13 cellular contexts compared by ENCODE assay signal in the genomic region with DNA sequence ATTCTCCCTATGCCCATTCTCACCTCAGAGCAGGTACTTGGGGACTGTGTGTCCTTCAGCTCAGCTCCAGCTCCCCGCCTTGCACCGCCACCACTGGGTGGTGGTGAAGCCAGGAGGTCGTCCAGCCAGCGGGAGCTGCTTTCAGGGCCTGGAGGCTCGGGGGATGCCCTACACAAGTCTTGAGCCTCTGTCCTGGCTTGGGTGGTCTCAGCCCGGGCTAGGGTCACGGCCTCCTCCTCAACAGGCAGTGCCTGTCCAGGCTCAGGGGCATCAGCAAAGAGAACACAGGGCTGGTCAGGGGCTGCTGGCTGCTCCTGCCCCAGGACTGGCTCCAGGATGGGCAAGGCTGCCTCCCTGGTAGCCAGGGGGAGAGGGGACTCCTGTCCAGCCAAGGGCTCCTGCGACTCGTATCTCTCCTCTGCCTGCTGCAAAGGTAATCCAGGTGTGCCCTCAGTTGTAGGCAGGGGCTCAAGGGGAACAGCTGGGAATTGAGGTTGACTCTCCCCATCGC. TPM values are rescaled to one million over a fixed set of nuclear protein-coding genes. Genes with fewer than 3 reads are reported as not detected.
DNase-seq lines count a peak whose midpoint lies in the region; ATAC-seq and TF ChIP-seq lines count a peak whose summit lies in the region.
"Had no signal": no experiment of that assay in that cellular context is flagged by ENCODE, and none has a peak within 500 bp of the region (broad histone marks: within the 10 kb centered on the region; RNA-seq: fewer than 3 reads in every experiment).

No MANE protein-coding gene starts in this region.

- H3K27me3 ChIP-seq in BLaER1 (no peaks in the 10 kb centered on the region), NT2/D1 (ENCODE audit: insufficient read depth, insufficient read length) (no peaks in the 10 kb centered on the region), esophagus squamous epithelium (no peaks in the 10 kb centered on the region), prostate gland (replicated peaks; ENCODE audit: insufficient read depth) (no peaks in the 10 kb centered on the region)

- DNase-seq in NT2/D1 (ENCODE audit: low read depth, low spot score) = no peak
- DNase-seq in esophagus squamous epithelium (lab: John Stamatoyannopoulos, UW) = no peak
- DNase-seq in prostate gland (ENCODE audit: low spot score) = no peak
- no peak for DNase-seq in NCI-H345 (lab: John Stamatoyannopoulos, UW)
- DNase-seq in epidermal melanocyte (ENCODE audit: insufficient read length, low spot score) = no peak
- DNase-seq in activated CD8-positive, alpha-beta memory T cell treated with anti-CD3 and anti-CD28 coated beads, Interleukin-2, amount 50 U/mL, for 48 hours = no peak
- DNase-seq: activated CD8-positive, alpha-beta memory T cell treated with anti-CD3 and anti-CD28 coated beads, Interleukin-2, amount 50 U/mL, for 4 hours; MM.1S; NCI-H69; occipital lobe had no signal

- intact Hi-C loops in esophagus squamous epithelium (cut with DNase I) = no loop called here
- intact Hi-C loops in prostate gland (cut with DNase I) = no loop called here

- no peak for ATAC-seq in GM18870 (IDR thresholded peaks at IDR 0.05; ENCODE audit: unreplicated experiment)

- no peaks in the 10 kb centered on the region for H3K9me3 ChIP-seq in BLaER1
- no peaks in the 10 kb centered on the region for H3K9me3 ChIP-seq in NT2/D1 (ENCODE audit: insufficient read depth, low read length)
- no peaks in the 10 kb centered on the region for H3K9me3 ChIP-seq in esophagus squamous epithelium
- H3K9me3 ChIP-seq in prostate gland = no peaks in the 10 kb centered on the region
- H3K9me3 ChIP-seq: HAP-1 had no signal

- H3K27ac ChIP-seq in BLaER1 (no peak overlapping the region), esophagus squamous epithelium (peak overlapping the region; percentile 85 to 100 (median 92)), prostate gland (peak overlapping the region; percentile 78 to 85)

- TF ChIP-seq POLR2A in esophagus squamous epithelium (IDR thresholded peaks at IDR 0.05) (no peak), prostate gland (IDR thresholded peaks at IDR 0.05) (no peak)

- TF ChIP-seq CTCF in esophagus squamous epithelium (IDR thresholded peaks at IDR 0.05) (peak in 1 of 6 experiments; percentile 8), prostate gland (IDR thresholded peaks at IDR 0.05) (no peak)

- no peak overlapping the region for H3K4me3 ChIP-seq in BLaER1
- no peak overlapping the region for H3K4me3 ChIP-seq in NT2/D1 (ENCODE audit: insufficient read length, low read depth)
- no peak overlapping the region for H3K4me3 ChIP-seq in esophagus squamous epithelium
- no peak overlapping the region for H3K4me3 ChIP-seq in prostate gland
- H3K4me3 ChIP-seq: HAP-1 had no signal

- H3K9ac ChIP-seq in BLaER1 (no peak overlapping the region), NT2/D1 (ENCODE audit: insufficient read length, low read depth) (peak overlapping the region; percentile 58)

- 74% methylated on average over 7 of the region's 10 CpGs; no CpG with 5 or more reads in 1 of the 2 donors for WGBS in esophagus squamous epithelium, 2 donors
- WGBS in prostate gland = 86% methylated on average over 6 of the region's 10 CpGs

- peaks cover 62% of the 10 kb centered on the region for H4K20me1 ChIP-seq in BLaER1

- H3K4me1 ChIP-seq in BLaER1 (peaks cover 39% of the 10 kb centered on the region), NT2/D1 (ENCODE audit: insufficient read depth, insufficient read length) (peaks cover 33% of the 10 kb centered on the region), esophagus squamous epithelium (peaks cover 38 to 100% (median 73%) of the 10 kb centered on the region in 3 donors), prostate gland (replicated peaks) (peaks cover 35% of the 10 kb centered on the region)

- peak overlapping the region; percentile 91; the same call in 1 of the 2 replicates for H3K4me2 ChIP-seq in BLaER1

- H3K36me3 ChIP-seq in BLaER1 (peaks cover 79% of the 10 kb centered on the region), NT2/D1 (ENCODE audit: insufficient read depth, insufficient read length, low read length) (peaks cover 89% of the 10 kb centered on the region), esophagus squamous epithelium (peaks cover 36 to 82% (median 49%) of the 10 kb centered on the region in 3 donors), prostate gland (peaks cover 6 to 38% of the 10 kb centered on the region in 2 donors)

RNA-seq across cellular contexts. Expression of a gene that starts 12.2 kb away (rescaled TPM):
- 100 to 1,000 TPM in 3 of 4 donors, 10 to 100 TPM in 1; 94.6 to 212 (median 124) TPM for total RNA-seq in esophagus squamous epithelium
- total RNA-seq in prostate gland = 100 to 1,000 TPM; 140 to 158 TPM

RNA-seq across cellular contexts. Expression of a gene that starts 23.1 kb away (rescaled TPM):
- 10 to 100 TPM; 49.0 to 98.8 (median 81.3) TPM for total RNA-seq in esophagus squamous epithelium
- 10 to 100 TPM; 82.6 to 85.4 TPM for total RNA-seq in prostate gland

RNA-seq across cellular contexts. Expression of a gene that starts 25.6 kb away (rescaled TPM):
- total RNA-seq in esophagus squamous epithelium (not detected), prostate gland (under 1 TPM in 1 of 2 donors, not detected in 1; 0.40 TPM)
- total RNA-seq: occipital lobe had no signal
